8 cellular contexts compared by ENCODE assay signal in genomic region chrX:76149160-76149841, GRCh38. TPM values are rescaled to one million over a fixed set of nuclear protein-coding genes. Genes with fewer than 3 reads are reported as not detected.
A peak's percentile ranks its signal among the peaks of the same experiment; 100 is the strongest.
DNase-seq lines count a peak whose midpoint lies in the region; ATAC-seq, FAIRE-seq and TF ChIP-seq lines count a peak whose summit lies in the region.
"Not testable (repeated sequence)": the region's sequence is repeated elsewhere in the genome, so short reads cannot be mapped to it uniquely, and the experiment has no call there.

No MANE protein-coding gene starts in this region.

- H3K4me1 ChIP-seq in GM12878 (ENCODE audit: control insufficient read depth, insufficient read depth, low read length); keratinocyte (ENCODE audit: control insufficient read depth, extremely low read depth, insufficient read depth, low read length): not testable (repeated sequence)
- peaks cover 8 to 15% (median 13%) of the 10 kb centered on the region in 3 donors for H3K4me1 ChIP-seq in skeletal muscle tissue (ENCODE audit: control insufficient read depth in 3 of 3, insufficient read depth in 3 of 3, low read length in 3 of 3)

- POLR2A ChIA-PET in T-cell (lab: Charles Lee): interaction anchor here in 1 of 2 donors (0.6 kb wide), 1 partner anchor 23 kb away, joined by 3 read pairs; no protein-coding TSS in a partner anchor
- POLR2A ChIA-PET in GM12878 (lab: Charles Lee): not testable (repeated sequence)

- TF ChIP-seq CTCF in Calu3 (IDR thresholded peaks at IDR 0.05; ENCODE audit: unreplicated experiment); GM12878 (IDR thresholded peaks at IDR 0.05 in 2 of 3, conservative IDR thresholded peaks at IDR 0.05 in 1 of 3; ENCODE audit: control insufficient read depth in 2 of 3, extremely low read depth in 1 of 3, insufficient read depth in 1 of 3, low read depth in 3 of 3, low read length in 3 of 3); keratinocyte (optimal IDR thresholded peaks at IDR 0.05 in 1 of 3, IDR thresholded peaks at IDR 0.05 in 1 of 3, conservative IDR thresholded peaks at IDR 0.05 in 1 of 3; ENCODE audit: extremely low read depth in 1 of 3, insufficient read depth in 2 of 3, low read length in 3 of 3): not testable (repeated sequence)

- not testable (repeated sequence) for H3K4me2 ChIP-seq in GM12878 (ENCODE audit: control insufficient read depth, insufficient read depth)
- H3K4me2 ChIP-seq in keratinocyte (ENCODE audit: control insufficient read depth, extremely low read depth, insufficient read depth, low read depth, low read length): peak overlapping the region; percentile 71

- H3K79me2 ChIP-seq in GM12878 (ENCODE audit: control insufficient read depth, insufficient read depth, low read length); keratinocyte (ENCODE audit: control insufficient read depth, insufficient read depth, low read length): not testable (repeated sequence)

- H3K4me1 Mint-ChIP-seq in Calu3 (ENCODE audit: low read depth, unreplicated experiment): peaks cover 14% of the 10 kb centered on the region
- peaks cover 22 to 27% (median 24%) of the 10 kb centered on the region in 3 donors for H3K4me1 Mint-ChIP-seq in T-cell

- TF ChIP-seq POLR2A in GM12878 (IDR thresholded peaks at IDR 0.05; ENCODE audit: low read depth, low read length): not testable (repeated sequence)

- no CpG with 5 or more reads among the region's 40 CpGs for WGBS in GM12878 (ENCODE audit: insufficient coverage, insufficient replicate concordance, low lambda C conversion rate, missing lambda C conversion rate)

- not testable (repeated sequence) for DNase-seq in Calu3; T-cell; GM12878 (ENCODE audit: low read depth, low spot score); keratinocyte (ENCODE audit: low read depth, low spot score)

- H4K20me1 ChIP-seq in GM12878 (ENCODE audit: control insufficient read depth, insufficient read depth); keratinocyte (ENCODE audit: control insufficient read depth, extremely low read depth, insufficient read depth, low read length): not testable (repeated sequence)

- not testable (repeated sequence) for H3K9me3 ChIP-seq in GM12878 (replicated peaks; ENCODE audit: control insufficient read depth, insufficient read depth, low read length); keratinocyte (ENCODE audit: control insufficient read depth, low read depth, low read length); skeletal muscle tissue (ENCODE audit: control insufficient read depth in 3 of 3, low read length in 3 of 3)

- not testable (repeated sequence) for H3K9ac ChIP-seq in GM12878 (ENCODE audit: control insufficient read depth, insufficient read depth, low read length); keratinocyte (ENCODE audit: control insufficient read depth, extremely low read depth, insufficient read depth, low read length); skeletal muscle tissue (ENCODE audit: low read depth in 1 of 3, low read length in 3 of 3)

- dilution Hi-C loops in keratinocyte (cut with MboI; ENCODE audit: extremely low pct_ligation_motif_present, low sequenced_read_pairs): not testable (repeated sequence)

- H3K36me3 ChIP-seq in GM12878 (ENCODE audit: control insufficient read depth in 2 of 2, insufficient read depth in 2 of 2, low read length in 1 of 2); keratinocyte (ENCODE audit: control insufficient read depth in 2 of 2, extremely low read depth in 1 of 2, insufficient read depth in 2 of 2, low read length in 2 of 2); skeletal muscle tissue (ENCODE audit: control insufficient read depth in 3 of 3, insufficient read depth in 3 of 3, low read length in 3 of 3): not testable (repeated sequence)

- SMC1A ChIA-PET in GM12878 (lab: Charles Lee; ENCODE audit: uncharacterized antibody, unreplicated experiment): not testable (repeated sequence)

- H3K4me3 ChIP-seq in GM12878; keratinocyte (ENCODE audit: control insufficient read depth in 2 of 3, extremely low read depth in 1 of 3, insufficient read depth in 2 of 3, low read depth in 1 of 3, low read length in 3 of 3); skeletal muscle tissue (ENCODE audit: low read length in 3 of 3): not testable (repeated sequence)

- CTCF ChIA-PET in Calu3 (lab: Charles Lee); GM12878 (lab: Yijun Ruan, JAX): not testable (repeated sequence)
- CTCF ChIA-PET in T-cell (lab: Charles Lee): interaction anchor here in 1 of 2 donors (1.3 kb wide), 1 partner anchor 24 kb away, joined by 5 read pairs; the partner anchor contains the start of gene PBDC1

- intact Hi-C loops in Calu3 (cut with micrococcal nuclease; ENCODE audit: unreplicated experiment): loop anchor here (5.0 kb wide), 1 partner anchor 103 kb away; no protein-coding TSS in a partner anchor
- intact Hi-C loops in GM12878 (cut with micrococcal nuclease; ENCODE audit: unreplicated experiment): loop anchor here (5.0 kb wide), 2 partner anchors 1112 to 1748 kb away; partner anchors contain the start of genes COX7B and MAGT1

- not testable (repeated sequence) for TF ChIP-seq RAD21 in GM12878 (IDR thresholded peaks at IDR 0.05; ENCODE audit: insufficient read depth, low read depth, low read length)

- not testable (repeated sequence) for H3K9me1 ChIP-seq in keratinocyte (ENCODE audit: control insufficient read depth, extremely low read depth, insufficient read depth, low read length)

- H3K9me3 Mint-ChIP-seq in Calu3 (ENCODE audit: low read depth, unreplicated experiment); T-cell: not testable (repeated sequence)

- not testable (repeated sequence) for H2AFZ ChIP-seq in GM12878 (ENCODE audit: control insufficient read depth, low read depth, low read length); keratinocyte (ENCODE audit: control insufficient read depth, low read length)

- H3K4me3 Mint-ChIP-seq in Calu3 (ENCODE audit: low read depth, unreplicated experiment): peak overlapping the region; percentile 55
- H3K4me3 Mint-ChIP-seq in T-cell: peak overlapping the region; percentile 71 to 77 (median 73)

- in situ Hi-C loops in GM12878 (cut with MboI): loop anchor here (25.0 kb wide), 1 partner anchor 1112 kb away; no protein-coding TSS in a partner anchor

- not testable (repeated sequence) for H3K27ac ChIP-seq in GM12878 (ENCODE audit: control insufficient read depth, insufficient read depth); keratinocyte (ENCODE audit: control insufficient read depth, insufficient read depth, low read length)
- peak overlapping the region; percentile 90 for H3K27ac ChIP-seq in skeletal muscle tissue (ENCODE audit: low read depth, low read length)

- not testable (repeated sequence) for TF ChIP-seq EP300 in GM12878 (IDR thresholded peaks at IDR 0.05; ENCODE audit: borderline replicate concordance in 1 of 2, control insufficient read depth in 1 of 2, low read depth in 2 of 2, low read length in 2 of 2)

- BruUV-seq in Calu3 (replicated peaks; lab: Mats Ljungman, UMichigan); GM12878 (replicated peaks; lab: Mats Ljungman, UMichigan): not testable (repeated sequence)

- RAD21 ChIA-PET in GM12878 (lab: Charles Lee; ENCODE audit: unreplicated experiment): interaction anchor here (1.4 kb wide), 2 partner anchors 104 to 105 kb away, joined by 3 read pairs; no protein-coding TSS in a partner anchor

- peak; percentile 96 for FAIRE-seq in GM12878 (lab: Jason Lieb, UNC)
- FAIRE-seq in keratinocyte (lab: Jason Lieb, UNC): peak; percentile 69

- H3K36me3 Mint-ChIP-seq in Calu3 (ENCODE audit: insufficient read depth, unreplicated experiment); T-cell: not testable (repeated sequence)

- H3K27ac Mint-ChIP-seq in Calu3 (ENCODE audit: unreplicated experiment) (peak overlapping the region; percentile 87), T-cell (peak overlapping the region; percentile 95 to 97)

- H3K27me3 ChIP-seq in GM12878 (replicated peaks in 1 of 2; ENCODE audit: control insufficient read depth in 2 of 2, insufficient read depth in 2 of 2, low read length in 1 of 2); keratinocyte (ENCODE audit: control insufficient read depth, extremely low read depth, insufficient read depth, low read length); skeletal muscle tissue (ENCODE audit: control insufficient read depth in 3 of 3, insufficient read depth in 3 of 3, low read length in 3 of 3): not testable (repeated sequence)

- ATAC-seq in GM19452 (IDR thresholded peaks at IDR 0.05; ENCODE audit: unreplicated experiment) (peak; percentile 53), HG02763 (IDR thresholded peaks at IDR 0.05; ENCODE audit: unreplicated experiment) (peak; percentile 44), HG03457 (IDR thresholded peaks at IDR 0.05; ENCODE audit: unreplicated experiment) (peak; percentile 45), T-cell (replicated peaks in 1 of 4) (peak; percentile 66 to 70 (median 69)), GM12878 (peak; percentile 73)

- not testable (repeated sequence) for H3K27me3 Mint-ChIP-seq in Calu3 (ENCODE audit: unreplicated experiment); T-cell

RNA-seq across cellular contexts. Expression of gene PBDC1, which starts 23.6 kb away (rescaled TPM):
- total RNA-seq in Calu3 (2022): 26.8 and 34.1 TPM in 2 replicates
- 10 to 100 TPM; 16.6 to 29.2 (median 24.2) TPM for total RNA-seq in T-cell
- total RNA-seq in GM12878 (2013; cell fraction: nucleolus; rRNA removed): 5.1 and 7.8 TPM in 2 replicates
- total RNA-seq in GM12878 (2014; rRNA removed): 8.7 and 12.9 TPM in 2 replicates
- total RNA-seq in GM12878 (2014; rRNA removed; fragmentation: Illumina TruSeq; extraction: Trizol): 20.6 and 24.0 TPM in 2 replicates
- 23.3 and 23.7 TPM in 2 replicates for total RNA-seq in GM12878 (2021)
- polyA plus RNA-seq in GM12878 (2011; ENCODE audit: low read depth): 24.6 TPM
- 33.4 and 40.2 TPM in 2 replicates for polyA plus RNA-seq in GM12878 (2011; rRNA removed)
- 25.9 and 28.0 TPM in 2 replicates for polyA plus RNA-seq in GM12878 (2011; cell fraction: cytosol; rRNA removed)
- 12.3 and 14.1 TPM in 2 replicates for polyA plus RNA-seq in GM12878 (2011; cell fraction: nucleus; rRNA removed)
- polyA plus RNA-seq in GM12878 (2012): 30.4 and 40.7 TPM in 2 replicates
- polyA plus RNA-seq in GM12878 (2014; fragmentation: Illumina TruSeq; extraction: Trizol): 59.7 and 71.9 TPM in 2 replicates
- polyA plus RNA-seq in GM12878 (2014; fragmentation: Nextera tagmentation; extraction: Ambion mirVana): 100 to 1,000 TPM in 1 of 2 experiments, 10 to 100 TPM in 1; 78.1 to 106 TPM
- polyA plus RNA-seq in GM12878 (2014; rRNA removed): 22.3 and 30.9 TPM in 2 replicates
- polyA plus RNA-seq in GM12878 (2016; fragmentation: Nextera tagmentation; extraction: Ambion mirVana): 10 to 100 TPM; 47.6 to 50.5 TPM
- polyA minus RNA-seq in GM12878 (2011; rRNA and poly(A)+ RNA removed): 16.5 and 22.0 TPM in 2 replicates
- 5.1 and 6.8 TPM in 2 replicates for polyA minus RNA-seq in GM12878 (2011; cell fraction: cytosol; rRNA and poly(A)+ RNA removed)
- polyA minus RNA-seq in GM12878 (2011; cell fraction: nucleus; rRNA and poly(A)+ RNA removed): 3.6 and 7.2 TPM in 2 replicates
- 28.3 to 42.0 TPM (median 34.3 TPM) in 3 replicates for polyA plus RNA-seq in keratinocyte
- polyA plus RNA-seq in keratinocyte (2011; ENCODE audit: low read depth): 32.3 TPM
- 31.0 and 48.4 TPM in 2 replicates for polyA plus RNA-seq in keratinocyte (2011; cell fraction: cytosol; rRNA removed)
- polyA plus RNA-seq in keratinocyte (2011; cell fraction: nucleus; rRNA removed): 26.5 and 28.4 TPM in 2 replicates
- polyA plus RNA-seq in keratinocyte (2012; ENCODE audit: low replicate concordance): 39.4 and 55.9 TPM in 2 replicates
- polyA minus RNA-seq in keratinocyte: 16.1 to 29.9 TPM (median 29.4 TPM) in 3 replicates
- 23.8 TPM for polyA minus RNA-seq in keratinocyte (2011; cell fraction: cytosol; rRNA and poly(A)+ RNA removed)
- polyA minus RNA-seq in keratinocyte (2011; cell fraction: nucleus; rRNA and poly(A)+ RNA removed): 15.5 and 21.1 TPM in 2 replicates
- total RNA-seq in skeletal muscle tissue: 8.9 TPM
